Comparison of ENCODE assay signal across 35 cellular contexts in genomic region chr6:4561078-4561435, GRCh38.
"Had no signal": no experiment of that assay in that cellular context is flagged by ENCODE, and none has a peak within 500 bp of the region (broad histone marks: within the 10 kb centered on the region; RNA-seq: fewer than 3 reads in every experiment).

No MANE protein-coding gene starts in this region.

- H3K4me3 ChIP-seq: ascending aorta, cardiac muscle cell had no signal

- H3K27ac Mint-ChIP-seq: activated B cell treated with CpG ODN at 0.5 μM for 24 hours; activated CD4-positive, alpha-beta memory T cell treated with anti-CD3 and anti-CD28 coated beads, Interleukin-2, amount 10 ng/mL, durations not matched to agents 7 days and 5 days; activated CD4-positive, alpha-beta T cell treated with anti-CD3 and anti-CD28 coated beads for 36 hours; activated CD8-positive, alpha-beta memory T cell treated with anti-CD3 and anti-CD28 coated beads, Interleukin-2, amount 10 ng/mL, durations not matched to agents 7 days and 5 days; activated CD8-positive, alpha-beta T cell treated with anti-CD3 and anti-CD28 coated beads, Interleukin-2, amount 10 ng/mL, durations not matched to agents 7 days and 5 days; activated naive CD4-positive, alpha-beta T cell treated with anti-CD3 and anti-CD28 coated beads, Interleukin-2, amount 10 ng/mL, durations not matched to agents 7 days and 5 days; activated naive CD4-positive, alpha-beta T cell treated with anti-CD3 and anti-CD28 coated beads, Interleukin-2, amount 50 U/mL, for 24 hours; activated naive CD8-positive, alpha-beta T cell; activated naive CD8-positive, alpha-beta T cell treated with anti-CD3 and anti-CD28 coated beads, Interleukin-2, amount 10 ng/mL, durations not matched to agents 7 days and 5 days; activated naive CD8-positive, alpha-beta T cell treated with anti-CD3 and anti-CD28 coated beads, Interleukin-2, amount 50 U/mL, for 24 hours; activated T-cell treated with anti-CD3 and anti-CD28 coated beads, Interleukin-2, amount 50 U/mL, for 24 hours; activated T-helper 2 cell treated with anti-CD3 and anti-CD28 coated beads, Interferon-gamma antibody, Interleukin-2, Interleukin-4, amounts not matched to agents 10 μg/mL and 5 μg/mL and 100 μg/mL, durations not matched to agents 14 hours and 24 hours and 36 hours; T-helper 1 cell treated with Interleukin-12 subunit alpha and Interleukin-12 subunit beta and Interleukin-4 antibody, amounts not matched to agents 30 μg/mL and 1 μg/mL, for 36 hours; T-helper 2 cell treated with Interferon-gamma antibody and Interleukin-4, amounts not matched to agents 5 μg/mL and 100 μg/mL, for 36 hours had no signal

- H3K27me3 Mint-ChIP-seq: activated CD4-positive, alpha-beta memory T cell treated with anti-CD3 and anti-CD28 coated beads, Interleukin-2, amount 10 ng/mL, durations not matched to agents 7 days and 5 days; activated naive CD4-positive, alpha-beta T cell treated with anti-CD3 and anti-CD28 coated beads, Interleukin-2, amount 10 ng/mL, durations not matched to agents 7 days and 5 days; activated naive CD8-positive, alpha-beta T cell treated with anti-CD3 and anti-CD28 coated beads, Interleukin-2, amount 10 ng/mL, durations not matched to agents 7 days and 5 days had no signal

- H3K36me3 ChIP-seq: ascending aorta, cardiac muscle cell had no signal

- H3K27me3 ChIP-seq: ascending aorta, cardiac muscle cell had no signal

- DNase-seq: activated B cell treated with CpG ODN at 0.5 μM for 24 hours; activated CD4-positive, alpha-beta memory T cell treated with anti-CD3 and anti-CD28 coated beads, Interleukin-2, amount 10 ng/mL, durations not matched to agents 7 days and 5 days; activated CD4-positive, alpha-beta T cell treated with anti-CD3 and anti-CD28 coated beads for 1 hour; activated CD4-positive, alpha-beta T cell treated with anti-CD3 and anti-CD28 coated beads for 36 hours; activated CD4-positive, alpha-beta T cell treated with anti-CD3 and anti-CD28 coated beads for 48 hours; activated CD4-positive, alpha-beta T cell treated with anti-CD3 and anti-CD28 coated beads, Interleukin-2, amount 50 U/mL, for 48 hours; activated CD8-positive, alpha-beta memory T cell treated with anti-CD3 and anti-CD28 coated beads for 24 hours; activated CD8-positive, alpha-beta memory T cell treated with anti-CD3 and anti-CD28 coated beads, Interleukin-2, amount 10 ng/mL, durations not matched to agents 7 days and 5 days; activated CD8-positive, alpha-beta memory T cell treated with anti-CD3 and anti-CD28 coated beads, Interleukin-2, amount 50 U/mL, for 48 hours; activated CD8-positive, alpha-beta T cell treated with anti-CD3 and anti-CD28 coated beads, Interleukin-2, amount 10 ng/mL, durations not matched to agents 7 days and 5 days; activated effector memory CD4-positive, alpha-beta T cell treated with Interleukin-2 at 50 U/mL for 16 hours; activated gamma-delta T cell; activated naive CD4-positive, alpha-beta T cell treated with anti-CD3 and anti-CD28 coated beads, Interleukin-2, amount 10 ng/mL, durations not matched to agents 7 days and 5 days; activated naive CD4-positive, alpha-beta T cell treated with Interleukin-2 at 50 U/mL for 16 hours; activated naive CD8-positive, alpha-beta T cell treated with anti-CD3 and anti-CD28 coated beads, Interleukin-2, amount 10 ng/mL, durations not matched to agents 7 days and 5 days; activated naive CD8-positive, alpha-beta T cell treated with anti-CD3 and anti-CD28 coated beads, Interleukin-2, amount 50 U/mL, for 24 hours; activated T-cell treated with anti-CD3 and anti-CD28 coated beads, Interleukin-2, amount 50 U/mL, for 24 hours; activated T-cell treated with anti-CD3 and anti-CD28 coated beads, Interleukin-2, amount 50 U/mL, for 48 hours; amygdala; anterior cingulate cortex; caudate nucleus; cerebellar nuclear complex; T-helper 1 cell; T-helper 2 cell; T-helper 9 cell had no signal

- H3K4me1 Mint-ChIP-seq: activated B cell treated with CpG ODN at 0.5 μM for 24 hours; activated CD4-positive, alpha-beta memory T cell treated with anti-CD3 and anti-CD28 coated beads, Interleukin-2, amount 10 ng/mL, durations not matched to agents 7 days and 5 days; activated CD4-positive, alpha-beta T cell treated with anti-CD3 and anti-CD28 coated beads for 36 hours; activated CD8-positive, alpha-beta memory T cell treated with anti-CD3 and anti-CD28 coated beads, Interleukin-2, amount 10 ng/mL, durations not matched to agents 7 days and 5 days; activated naive CD4-positive, alpha-beta T cell treated with anti-CD3 and anti-CD28 coated beads, Interleukin-2, amount 10 ng/mL, durations not matched to agents 7 days and 5 days; activated naive CD4-positive, alpha-beta T cell treated with anti-CD3 and anti-CD28 coated beads, Interleukin-2, amount 50 U/mL, for 24 hours; activated naive CD8-positive, alpha-beta T cell treated with anti-CD3 and anti-CD28 coated beads, Interleukin-2, amount 10 ng/mL, durations not matched to agents 7 days and 5 days; activated naive CD8-positive, alpha-beta T cell treated with anti-CD3 and anti-CD28 coated beads, Interleukin-2, amount 50 U/mL, for 24 hours; central memory CD8-positive, alpha-beta T cell had no signal

- H3K36me3 Mint-ChIP-seq: activated CD8-positive, alpha-beta memory T cell treated with anti-CD3 and anti-CD28 coated beads, Interleukin-2, amount 10 ng/mL, durations not matched to agents 7 days and 5 days; activated naive CD4-positive, alpha-beta T cell treated with anti-CD3 and anti-CD28 coated beads, Interleukin-2, amount 10 ng/mL, durations not matched to agents 7 days and 5 days; activated naive CD4-positive, alpha-beta T cell treated with anti-CD3 and anti-CD28 coated beads, Interleukin-2, amount 50 U/mL, for 24 hours; activated naive CD8-positive, alpha-beta T cell; activated naive CD8-positive, alpha-beta T cell treated with anti-CD3 and anti-CD28 coated beads, Interleukin-2, amount 10 ng/mL, durations not matched to agents 7 days and 5 days; brain had no signal

- H3K9me3 Mint-ChIP-seq: activated B cell treated with CpG ODN at 0.5 μM for 24 hours; activated CD4-positive, alpha-beta memory T cell treated with anti-CD3 and anti-CD28 coated beads, Interleukin-2, amount 10 ng/mL, durations not matched to agents 7 days and 5 days; activated naive CD4-positive, alpha-beta T cell treated with anti-CD3 and anti-CD28 coated beads, Interleukin-2, amount 10 ng/mL, durations not matched to agents 7 days and 5 days; activated naive CD4-positive, alpha-beta T cell treated with anti-CD3 and anti-CD28 coated beads, Interleukin-2, amount 50 U/mL, for 24 hours; activated naive CD8-positive, alpha-beta T cell treated with anti-CD3 and anti-CD28 coated beads, Interleukin-2, amount 10 ng/mL, durations not matched to agents 7 days and 5 days; activated naive CD8-positive, alpha-beta T cell treated with anti-CD3 and anti-CD28 coated beads, Interleukin-2, amount 50 U/mL, for 24 hours; activated T-cell treated with anti-CD3 and anti-CD28 coated beads, Interleukin-2, amount 50 U/mL, for 24 hours; activated T-helper 2 cell treated with anti-CD3 and anti-CD28 coated beads, Interferon-gamma antibody, Interleukin-2, Interleukin-4, amounts not matched to agents 10 μg/mL and 5 μg/mL and 100 μg/mL, durations not matched to agents 14 hours and 24 hours and 36 hours; central memory CD8-positive, alpha-beta T cell; T-helper 1 cell treated with Interleukin-12 subunit alpha and Interleukin-12 subunit beta and Interleukin-4 antibody, amounts not matched to agents 30 μg/mL and 1 μg/mL, for 36 hours; T-helper 2 cell treated with Interferon-gamma antibody and Interleukin-4, amounts not matched to agents 5 μg/mL and 100 μg/mL, for 36 hours had no signal

- H3K4me3 Mint-ChIP-seq: activated B cell treated with CpG ODN at 0.5 μM for 24 hours; activated CD4-positive, alpha-beta memory T cell treated with anti-CD3 and anti-CD28 coated beads, Interleukin-2, amount 10 ng/mL, durations not matched to agents 7 days and 5 days; activated CD4-positive, alpha-beta T cell treated with anti-CD3 and anti-CD28 coated beads for 36 hours; activated CD8-positive, alpha-beta memory T cell treated with anti-CD3 and anti-CD28 coated beads, Interleukin-2, amount 10 ng/mL, durations not matched to agents 7 days and 5 days; activated CD8-positive, alpha-beta T cell treated with anti-CD3 and anti-CD28 coated beads, Interleukin-2, amount 10 ng/mL, durations not matched to agents 7 days and 5 days; activated naive CD4-positive, alpha-beta T cell treated with anti-CD3 and anti-CD28 coated beads, Interleukin-2, amount 10 ng/mL, durations not matched to agents 7 days and 5 days; activated naive CD4-positive, alpha-beta T cell treated with anti-CD3 and anti-CD28 coated beads, Interleukin-2, amount 50 U/mL, for 24 hours; activated naive CD8-positive, alpha-beta T cell; activated naive CD8-positive, alpha-beta T cell treated with anti-CD3 and anti-CD28 coated beads, Interleukin-2, amount 10 ng/mL, durations not matched to agents 7 days and 5 days; activated naive CD8-positive, alpha-beta T cell treated with anti-CD3 and anti-CD28 coated beads, Interleukin-2, amount 50 U/mL, for 24 hours; activated T-cell treated with anti-CD3 and anti-CD28 coated beads, Interleukin-2, amount 50 U/mL, for 24 hours; brain; central memory CD8-positive, alpha-beta T cell; T-helper 1 cell treated with Interleukin-12 subunit alpha and Interleukin-12 subunit beta and Interleukin-4 antibody, amounts not matched to agents 30 μg/mL and 1 μg/mL, for 36 hours; T-helper 2 cell treated with Interferon-gamma antibody and Interleukin-4, amounts not matched to agents 5 μg/mL and 100 μg/mL, for 36 hours had no signal

- H3K27ac ChIP-seq: ascending aorta, cardiac muscle cell, VCaP had no signal
